ENCODE assay signal across 9 cellular contexts in the genomic region with DNA sequence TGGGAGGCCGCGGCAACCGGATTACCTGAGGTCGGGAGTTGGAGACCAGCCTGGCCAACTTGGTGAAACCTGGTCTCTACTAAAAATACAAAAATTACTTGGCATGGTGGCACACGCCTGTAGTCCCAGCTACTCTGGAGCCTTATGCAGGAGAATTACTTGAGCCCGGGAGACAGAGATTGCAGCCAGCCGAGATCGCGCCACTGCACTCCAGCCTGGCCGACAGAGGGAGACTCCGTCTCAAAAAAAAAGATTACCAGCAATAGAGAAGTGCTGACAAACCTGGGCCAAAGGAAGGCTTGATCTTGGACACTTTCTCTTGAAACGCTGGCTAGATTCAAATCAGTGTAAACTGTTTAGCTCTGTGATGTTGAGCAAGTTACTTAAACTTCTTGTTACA. TPM values are rescaled to one million over a fixed set of nuclear protein-coding genes. Genes with fewer than 3 reads are reported as not detected.
DNase-seq lines count a peak whose midpoint lies in the region; ATAC-seq, FAIRE-seq and TF ChIP-seq lines count a peak whose summit lies in the region.
"Had no signal": no experiment of that assay in that cellular context is flagged by ENCODE, and none has a peak within 500 bp of the region (broad histone marks: within the 10 kb centered on the region; RNA-seq: fewer than 3 reads in every experiment).

No MANE protein-coding gene starts in this region.

- in situ Hi-C loops in KBM-7 (cut with MboI; ENCODE audit: low pct_unique_long_range_greater_than_20kb, low sequenced_read_pairs) (no loop called here), GM12878 (cut with MboI) (no loop called here)

- TF ChIP-seq EP300 in GM12878 (IDR thresholded peaks at IDR 0.05; ENCODE audit: borderline replicate concordance in 1 of 2, control insufficient read depth in 1 of 2, low read depth in 2 of 2, low read length in 2 of 2): no peak

- RAD21 ChIA-PET in GM12878 (lab: Charles Lee; ENCODE audit: unreplicated experiment): interaction anchor here (1.1 to 2.5 kb wide), 3 partner anchors 9 to 28 kb away, joined by 3 to 11 read pairs (median 4); a partner anchor contains a TSS

- no peak overlapping the region for H3K4me2 ChIP-seq in GM12878 (ENCODE audit: control insufficient read depth, insufficient read depth)

- SMC1A ChIA-PET in GM12878 (lab: Charles Lee; ENCODE audit: uncharacterized antibody, unreplicated experiment): interaction anchor here (0.6 to 1.5 kb wide), 4 partner anchors 9 to 314 kb away, joined by 3 to 7 read pairs (median 4); no protein-coding TSS in a partner anchor

- ATAC-seq in GM12878 (peak; percentile 52), GM21786 (IDR thresholded peaks at IDR 0.05; ENCODE audit: unreplicated experiment) (no peak)

- H3K9me3 ChIP-seq in GM12878 (replicated peaks; ENCODE audit: control insufficient read depth, insufficient read depth, low read length) (no peaks in the 10 kb centered on the region), liver (ENCODE audit: control insufficient read depth in 4 of 4, low read length in 3 of 4) (no peaks in the 10 kb centered on the region)

- WGBS in GM12878 (ENCODE audit: insufficient coverage, insufficient replicate concordance, low lambda C conversion rate, missing lambda C conversion rate): 34% methylated on average over 12 of the region's 12 CpGs
- 32% methylated on average over 12 of the region's 12 CpGs for WGBS in liver

- CTCF ChIA-PET in GM12878 (lab: Yijun Ruan, JAX): interaction anchor here (2.6 kb wide), 1 partner anchor 28 kb away, joined by 28 read pairs; no protein-coding TSS in a partner anchor

- intact Hi-C loops in GM12878 (cut with micrococcal nuclease; ENCODE audit: unreplicated experiment): loop anchor here (1.0 kb wide), 1 partner anchor 28 kb away; no protein-coding TSS in a partner anchor

- DNase-seq in CD1c-positive myeloid dendritic cell (ENCODE audit: extremely low spot score) (peak; percentile 39), KBM-7 (peak; percentile 88), GM12878 (ENCODE audit: low read depth, low spot score) (no peak), OCI-M2 (lab: John Stamatoyannopoulos, UW; ENCODE audit: unreplicated experiment) (no peak), DMS153 treated with DMSO at 0.1 percent for 48 hours (lab: John Stamatoyannopoulos, UW; ENCODE audit: unreplicated experiment) (no peak), NCI-H1417 (lab: John Stamatoyannopoulos, UW) (no peak)

- H3K4me1 ChIP-seq in GM12878 (ENCODE audit: control insufficient read depth, insufficient read depth, low read length) (no peaks in the 10 kb centered on the region), liver (ENCODE audit: control insufficient read depth in 4 of 4, insufficient read depth in 4 of 4, low read length in 3 of 4) (peaks cover 0 to 9% (median 6%) of the 10 kb centered on the region in 4 donors)

- TF ChIP-seq CTCF in GM12878 (IDR thresholded peaks at IDR 0.05 in 2 of 3, conservative IDR thresholded peaks at IDR 0.05 in 1 of 3; ENCODE audit: control insufficient read depth in 2 of 3, extremely low read depth in 1 of 3, insufficient read depth in 1 of 3, low read depth in 3 of 3, low read length in 3 of 3) (peak; percentile 45 to 58 (median 47)), liver (IDR thresholded peaks at IDR 0.05; ENCODE audit: low read depth, low read length, missing input control) (peak; percentile 71)

- peaks cover 11 to 14% of the 10 kb centered on the region in 2 experiments for H3K27me3 ChIP-seq in GM12878 (replicated peaks in 1 of 2; ENCODE audit: control insufficient read depth in 2 of 2, insufficient read depth in 2 of 2, low read length in 1 of 2)
- no peaks in the 10 kb centered on the region for H3K27me3 ChIP-seq in liver (ENCODE audit: control insufficient read depth in 4 of 4, insufficient read depth in 4 of 4, low read length in 3 of 4)

- POLR2A ChIA-PET in GM12878 (lab: Charles Lee): no interaction called here

- TF ChIP-seq RAD21 in GM12878 (IDR thresholded peaks at IDR 0.05; ENCODE audit: insufficient read depth, low read depth, low read length): peak; percentile 60
- peak; percentile 84 to 86 for TF ChIP-seq RAD21 in liver (IDR thresholded peaks at IDR 0.05)

- H3K36me3 ChIP-seq in GM12878 (ENCODE audit: control insufficient read depth in 2 of 2, insufficient read depth in 2 of 2, low read length in 1 of 2) (no peaks in the 10 kb centered on the region), liver (ENCODE audit: control insufficient read depth in 4 of 4, insufficient read depth in 3 of 4, low read depth in 1 of 4, low read length in 3 of 4) (no peaks in the 10 kb centered on the region)

- H3K27ac ChIP-seq in GM12878 (ENCODE audit: control insufficient read depth, insufficient read depth) (no peak overlapping the region), liver (ENCODE audit: low read depth in 1 of 2, low read length in 2 of 2) (no peak overlapping the region)

- no peak for FAIRE-seq in GM12878 (lab: Jason Lieb, UNC)

- TF ChIP-seq POLR2A in GM12878 (IDR thresholded peaks at IDR 0.05; ENCODE audit: low read depth, low read length): no peak

- no peak overlapping the region for H2AFZ ChIP-seq in GM12878 (ENCODE audit: control insufficient read depth, low read depth, low read length)

- H4K20me1 ChIP-seq in GM12878 (ENCODE audit: control insufficient read depth, insufficient read depth): no peaks in the 10 kb centered on the region

- no peak overlapping the region for H3K9ac ChIP-seq in GM12878 (ENCODE audit: control insufficient read depth, insufficient read depth, low read length)
- no peak overlapping the region for H3K9ac ChIP-seq in liver (ENCODE audit: low read depth in 1 of 2, low read length in 2 of 2)

- no peaks in the 10 kb centered on the region for H3K79me2 ChIP-seq in GM12878 (ENCODE audit: control insufficient read depth, insufficient read depth, low read length)

- BruUV-seq in GM12878 (replicated peaks; lab: Mats Ljungman, UMichigan): no TSS peak

- H3K4me3 ChIP-seq in GM12878 (no peak overlapping the region), liver (ENCODE audit: low read depth in 1 of 3, low read length in 3 of 3) (no peak overlapping the region)

RNA-seq across cellular contexts. Expression of a gene that starts 4.3 kb away (rescaled TPM):
- total RNA-seq in GM12878 (2013; cell fraction: nucleolus; rRNA removed): not detected in 2 replicates
- total RNA-seq in GM12878 (2014; rRNA removed): 0.87 TPM in 1 of 2 replicates, not detected in the other
- total RNA-seq in GM12878 (2014; rRNA removed; fragmentation: Illumina TruSeq; extraction: Trizol): not detected in 2 replicates
- 1.3 and 1.8 TPM in 2 replicates for total RNA-seq in GM12878 (2021)
- polyA plus RNA-seq in GM12878 (2011; ENCODE audit: low read depth): not detected
- 0.53 and 0.86 TPM in 2 replicates for polyA plus RNA-seq in GM12878 (2011; rRNA removed)
- polyA plus RNA-seq in GM12878 (2011; cell fraction: cytosol; rRNA removed): 1.7 and 7.1 TPM in 2 replicates
- polyA plus RNA-seq in GM12878 (2011; cell fraction: nucleus; rRNA removed): 1.9 and 4.7 TPM in 2 replicates
- polyA plus RNA-seq in GM12878 (2012): 1.1 and 1.3 TPM in 2 replicates
- 0.40 TPM in 1 of 2 replicates, not detected in the other for polyA plus RNA-seq in GM12878 (2014; fragmentation: Illumina TruSeq; extraction: Trizol)
- polyA plus RNA-seq in GM12878 (2014; fragmentation: Nextera tagmentation; extraction: Ambion mirVana): 1 to 10 TPM in 1 of 2 experiments, under 1 TPM in 1; 0.98 to 2.1 TPM
- 0.99 and 2.6 TPM in 2 replicates for polyA plus RNA-seq in GM12878 (2014; rRNA removed)
- polyA plus RNA-seq in GM12878 (2016; fragmentation: Nextera tagmentation; extraction: Ambion mirVana): 1 to 10 TPM; 5.8 to 6.0 TPM
- polyA minus RNA-seq in GM12878 (2011; rRNA and poly(A)+ RNA removed): 1.0 TPM in 1 of 2 replicates, not detected in the other
- polyA minus RNA-seq in GM12878 (2011; cell fraction: cytosol; rRNA and poly(A)+ RNA removed): not detected in 2 replicates
- not detected in 2 replicates for polyA minus RNA-seq in GM12878 (2011; cell fraction: nucleus; rRNA and poly(A)+ RNA removed)
- total RNA-seq in liver: 1,000 to 10,000 TPM in 1 of 2 donors, 1 to 10 TPM in 1; 4.4 to 1,396 TPM
- 1,000 to 10,000 TPM in 1 of 2 donors, 100 to 1,000 TPM in 1; 479 to 1,775 TPM for polyA plus RNA-seq in liver
- total RNA-seq: dermis microvascular lymphatic vessel endothelial cell had no signal

RNA-seq across cellular contexts. Expression of a gene that starts 6.1 kb away (rescaled TPM):
- not detected in 2 replicates for total RNA-seq in GM12878 (2013; cell fraction: nucleolus; rRNA removed)
- total RNA-seq in GM12878 (2014; rRNA removed) (3.5 and 4.5 TPM in 2 replicates), GM12878 (2014; rRNA removed; fragmentation: Illumina TruSeq; extraction: Trizol) (1.2 TPM in 1 of 2 replicates, not detected in the other), GM12878 (2021) (3.0 and 4.2 TPM in 2 replicates), liver (1,000 to 10,000 TPM in 1 of 2 donors, 100 to 1,000 TPM in 1; 152 to 2,353 TPM)
- polyA plus RNA-seq in GM12878 (2011; ENCODE audit: low read depth): not detected
- polyA plus RNA-seq in GM12878 (2011; rRNA removed) (2.7 and 2.8 TPM in 2 replicates), GM12878 (2014; fragmentation: Illumina TruSeq; extraction: Trizol) (2.2 TPM in 1 of 2 replicates, not detected in the other), GM12878 (2014; fragmentation: Nextera tagmentation; extraction: Ambion mirVana) (1 to 10 TPM; 8.7 to 9.1 TPM), GM12878 (2014; rRNA removed) (4.7 and 8.7 TPM in 2 replicates), GM12878 (2016; fragmentation: Nextera tagmentation; extraction: Ambion mirVana) (1 to 10 TPM; 8.2 to 8.3 TPM), liver (1,000 to 10,000 TPM; 4,443 to 9,444 TPM)
- polyA plus RNA-seq in GM12878 (2011; cell fraction: cytosol; rRNA removed): 11.5 and 25.9 TPM in 2 replicates
- 8.0 and 8.9 TPM in 2 replicates for polyA plus RNA-seq in GM12878 (2011; cell fraction: nucleus; rRNA removed)
- polyA plus RNA-seq in GM12878 (2012): 1.2 and 1.5 TPM in 2 replicates
- 3.6 TPM in 2 replicates for polyA minus RNA-seq in GM12878 (2011; rRNA and poly(A)+ RNA removed)
- not detected in 2 replicates for polyA minus RNA-seq in GM12878 (2011; cell fraction: cytosol; rRNA and poly(A)+ RNA removed)
- 0.86 TPM in 1 of 2 replicates, not detected in the other for polyA minus RNA-seq in GM12878 (2011; cell fraction: nucleus; rRNA and poly(A)+ RNA removed)
- total RNA-seq: dermis microvascular lymphatic vessel endothelial cell had no signal

RNA-seq across cellular contexts. Expression of a gene that starts 8.4 kb away (rescaled TPM):
- total RNA-seq in GM12878 (2013; cell fraction: nucleolus; rRNA removed): 1.7 and 3.1 TPM in 2 replicates
- 9.6 and 14.4 TPM in 2 replicates for total RNA-seq in GM12878 (2014; rRNA removed)
- total RNA-seq in GM12878 (2014; rRNA removed; fragmentation: Illumina TruSeq; extraction: Trizol): 9.9 and 10.0 TPM in 2 replicates
- 11.6 and 16.3 TPM in 2 replicates for total RNA-seq in GM12878 (2021)
- polyA plus RNA-seq in GM12878 (2011; ENCODE audit: low read depth): 17.9 TPM
- polyA plus RNA-seq in GM12878 (2011; rRNA removed): 8.7 and 11.8 TPM in 2 replicates
- 64.6 and 194 TPM in 2 replicates for polyA plus RNA-seq in GM12878 (2011; cell fraction: cytosol; rRNA removed)
- 19.6 and 34.8 TPM in 2 replicates for polyA plus RNA-seq in GM12878 (2011; cell fraction: nucleus; rRNA removed)
- polyA plus RNA-seq in GM12878 (2012): 15.7 and 16.7 TPM in 2 replicates
- polyA plus RNA-seq in GM12878 (2014; fragmentation: Illumina TruSeq; extraction: Trizol): 3.0 and 9.0 TPM in 2 replicates
- 10 to 100 TPM; 45.6 to 51.9 TPM for polyA plus RNA-seq in GM12878 (2014; fragmentation: Nextera tagmentation; extraction: Ambion mirVana)
- polyA plus RNA-seq in GM12878 (2014; rRNA removed): 5.8 and 22.2 TPM in 2 replicates
- polyA plus RNA-seq in GM12878 (2016; fragmentation: Nextera tagmentation; extraction: Ambion mirVana): 10 to 100 TPM; 59.9 to 65.6 TPM
- polyA minus RNA-seq in GM12878 (2011; rRNA and poly(A)+ RNA removed): 28.0 and 66.9 TPM in 2 replicates
- 19.1 and 22.5 TPM in 2 replicates for polyA minus RNA-seq in GM12878 (2011; cell fraction: cytosol; rRNA and poly(A)+ RNA removed)
- 11.5 and 18.5 TPM in 2 replicates for polyA minus RNA-seq in GM12878 (2011; cell fraction: nucleus; rRNA and poly(A)+ RNA removed)
- 100 to 1,000 TPM; 213 to 754 TPM for total RNA-seq in liver
- polyA plus RNA-seq in liver: 1,000 to 10,000 TPM; 2,051 to 3,979 TPM

RNA-seq across cellular contexts. Expression of a gene that starts 16.2 kb away (rescaled TPM):
- total RNA-seq in GM12878 (2013; cell fraction: nucleolus; rRNA removed): 0.54 TPM in 1 of 2 replicates, not detected in the other
- 0.27 and 1.5 TPM in 2 replicates for total RNA-seq in GM12878 (2014; rRNA removed)
- total RNA-seq in GM12878 (2014; rRNA removed; fragmentation: Illumina TruSeq; extraction: Trizol): not detected in 2 replicates
- 0.40 and 1.1 TPM in 2 replicates for total RNA-seq in GM12878 (2021)
- polyA plus RNA-seq in GM12878 (2011; ENCODE audit: low read depth): not detected
- polyA plus RNA-seq in GM12878 (2011; rRNA removed): 1.8 and 2.4 TPM in 2 replicates
- 3.9 and 5.1 TPM in 2 replicates for polyA plus RNA-seq in GM12878 (2011; cell fraction: cytosol; rRNA removed)
- 2.2 and 2.6 TPM in 2 replicates for polyA plus RNA-seq in GM12878 (2011; cell fraction: nucleus; rRNA removed)
- 0.31 and 0.35 TPM in 2 replicates for polyA plus RNA-seq in GM12878 (2012)
- 0.28 TPM in 1 of 2 replicates, not detected in the other for polyA plus RNA-seq in GM12878 (2014; fragmentation: Illumina TruSeq; extraction: Trizol)
- polyA plus RNA-seq in GM12878 (2014; fragmentation: Nextera tagmentation; extraction: Ambion mirVana): 1 to 10 TPM in 1 of 2 experiments, under 1 TPM in 1; 0.57 to 1.1 TPM
- polyA plus RNA-seq in GM12878 (2014; rRNA removed): 1.3 and 1.4 TPM in 2 replicates
- 1 to 10 TPM; 1.1 to 2.5 TPM for polyA plus RNA-seq in GM12878 (2016; fragmentation: Nextera tagmentation; extraction: Ambion mirVana)
- polyA minus RNA-seq in GM12878 (2011; rRNA and poly(A)+ RNA removed): 2.0 and 2.5 TPM in 2 replicates
- not detected in 2 replicates for polyA minus RNA-seq in GM12878 (2011; cell fraction: cytosol; rRNA and poly(A)+ RNA removed)
- 0.73 and 1.4 TPM in 2 replicates for polyA minus RNA-seq in GM12878 (2011; cell fraction: nucleus; rRNA and poly(A)+ RNA removed)
- 100 to 1,000 TPM in 1 of 2 donors, 10 to 100 TPM in 1; 14.2 to 142 TPM for total RNA-seq in liver
- polyA plus RNA-seq in liver: 100 to 1,000 TPM; 126 to 895 TPM

RNA-seq across cellular contexts. Expression of a gene that starts 22.2 kb away (rescaled TPM):
- not detected in 2 replicates for total RNA-seq in GM12878 (2013; cell fraction: nucleolus; rRNA removed)
- total RNA-seq in GM12878 (2014; rRNA removed): not detected in 2 replicates
- total RNA-seq in GM12878 (2014; rRNA removed; fragmentation: Illumina TruSeq; extraction: Trizol): not detected in 2 replicates
- total RNA-seq in GM12878 (2021): not detected in 2 replicates
- polyA plus RNA-seq in GM12878 (2011; ENCODE audit: low read depth): not detected
- polyA plus RNA-seq in GM12878 (2011; rRNA removed): not detected in 2 replicates
- polyA plus RNA-seq in GM12878 (2011; cell fraction: cytosol; rRNA removed): not detected in 2 replicates
- not detected in 2 replicates for polyA plus RNA-seq in GM12878 (2011; cell fraction: nucleus; rRNA removed)
- not detected in 2 replicates for polyA plus RNA-seq in GM12878 (2012)
- not detected in 2 replicates for polyA plus RNA-seq in GM12878 (2014; fragmentation: Illumina TruSeq; extraction: Trizol)
- polyA plus RNA-seq in GM12878 (2014; fragmentation: Nextera tagmentation; extraction: Ambion mirVana): not detected
- not detected in 2 replicates for polyA plus RNA-seq in GM12878 (2014; rRNA removed)
- not detected for polyA plus RNA-seq in GM12878 (2016; fragmentation: Nextera tagmentation; extraction: Ambion mirVana)
- not detected in 2 replicates for polyA minus RNA-seq in GM12878 (2011; rRNA and poly(A)+ RNA removed)
- polyA minus RNA-seq in GM12878 (2011; cell fraction: cytosol; rRNA and poly(A)+ RNA removed): not detected in 2 replicates
- not detected in 2 replicates for polyA minus RNA-seq in GM12878 (2011; cell fraction: nucleus; rRNA and poly(A)+ RNA removed)
- 1 to 10 TPM in 1 of 2 donors, not detected in 1; 1.5 TPM for total RNA-seq in liver
- 1 to 10 TPM in 1 of 2 donors, not detected in 1; 1.2 TPM for polyA plus RNA-seq in liver
- total RNA-seq: dermis microvascular lymphatic vessel endothelial cell had no signal

Comparison
In these comparisons a context has a peak if more than half of its experiments do, and no peak if none do; other contexts are left out.
1. DNase-seq: peak in CD1c-positive myeloid dendritic cell (single experiment) and KBM-7 (single experiment); none in GM12878 (single experiment), OCI-M2 (single experiment), DMS153 treated with DMSO at 0.1 percent for 48 hours (single experiment) and NCI-H1417 (0 of 3).
2. RNA of a gene that starts 6.1 kb away (total RNA-seq): 152 to 2,353 TPM in liver; 1.2 to 4.5 TPM in GM12878; every median in the first group is over 10 times any median in the second.
3. RNA of a gene that starts 8.4 kb away (total RNA-seq): 213 to 754 TPM in liver; 1.7 to 16.3 TPM in GM12878; every median in the first group is over 10 times any median in the second.